In genomic region chr7:8363407-8364015, GRCh38 we compare ENCODE assay signal across 19 cellular contexts.
"Had no signal": no experiment of that assay in that cellular context is flagged by ENCODE, and none has a peak within 500 bp of the region (broad histone marks: within the 10 kb centered on the region; RNA-seq: fewer than 3 reads in every experiment).

No MANE protein-coding gene starts in this region.

- H3K36me3 Mint-ChIP-seq: activated naive CD4-positive, alpha-beta T cell treated with anti-CD3 and anti-CD28 coated beads, Interleukin-2, amount 50 U/mL, for 72 hours; naive B cell had no signal

- DNase-seq: activated CD4-positive, alpha-beta T cell treated with anti-CD3 and anti-CD28 coated beads for 36 hours; activated CD4-positive, alpha-beta T cell treated with anti-CD3 and anti-CD28 coated beads, Interleukin-2, amount 50 U/mL, for 48 hours; activated gamma-delta T cell; adrenal gland; dorsolateral prefrontal cortex; gastrocnemius medialis; head of caudate nucleus; mesenchymal stem cell; mucosa of descending colon; naive B cell; stimulated activated naive CD8-positive, alpha-beta T cell treated with anti-CD3 and anti-CD28 coated beads, Interleukin-15, amount 100 ng/mL, for 72 hours; transverse colon had no signal

- FAIRE-seq: TTC549 had no signal

- H3K27me3 ChIP-seq: adrenal gland, dorsolateral prefrontal cortex, gastrocnemius medialis, right atrium auricular region, suprapubic skin, transverse colon, vagina had no signal

- H3K9me3 Mint-ChIP-seq: activated naive CD4-positive, alpha-beta T cell treated with anti-CD3 and anti-CD28 coated beads, Interleukin-2, amount 50 U/mL, for 72 hours; stimulated activated naive CD8-positive, alpha-beta T cell treated with anti-CD3 and anti-CD28 coated beads, Interleukin-15, amount 100 ng/mL, for 72 hours had no signal

- H3K27ac ChIP-seq: adrenal gland, dorsolateral prefrontal cortex, gastrocnemius medialis, prostate gland, right atrium auricular region, suprapubic skin, transverse colon, vagina had no signal

- H3K4me3 ChIP-seq: adrenal gland, dorsolateral prefrontal cortex, gastrocnemius medialis, mucosa of descending colon, prostate gland, right atrium auricular region, suprapubic skin, transverse colon, vagina had no signal

- H3K4me3 Mint-ChIP-seq: activated CD4-positive, alpha-beta T cell treated with anti-CD3 and anti-CD28 coated beads for 36 hours; naive B cell; neural crest cell; stimulated activated naive CD8-positive, alpha-beta T cell treated with anti-CD3 and anti-CD28 coated beads, Interleukin-15, amount 100 ng/mL, for 72 hours had no signal

- H3K4me1 ChIP-seq: gastrocnemius medialis, prostate gland, right atrium auricular region, suprapubic skin, transverse colon, vagina had no signal

- H3K36me3 ChIP-seq: adrenal gland, gastrocnemius medialis, prostate gland, right atrium auricular region, suprapubic skin, transverse colon, vagina had no signal

- H3K4me1 Mint-ChIP-seq: activated CD4-positive, alpha-beta T cell treated with anti-CD3 and anti-CD28 coated beads for 36 hours; naive B cell; stimulated activated naive CD8-positive, alpha-beta T cell treated with anti-CD3 and anti-CD28 coated beads, Interleukin-15, amount 100 ng/mL, for 72 hours had no signal

- H3K27ac Mint-ChIP-seq: activated CD4-positive, alpha-beta T cell treated with anti-CD3 and anti-CD28 coated beads for 36 hours; activated naive CD4-positive, alpha-beta T cell treated with anti-CD3 and anti-CD28 coated beads, Interleukin-2, amount 50 U/mL, for 72 hours; naive B cell; stimulated activated naive CD8-positive, alpha-beta T cell treated with anti-CD3 and anti-CD28 coated beads, Interleukin-15, amount 100 ng/mL, for 72 hours had no signal

- H3K9me3 ChIP-seq: adrenal gland, gastrocnemius medialis, mucosa of descending colon, prostate gland, right atrium auricular region, suprapubic skin, transverse colon, vagina had no signal
